ENCODE assay signal across 15 cellular contexts in genomic region chr5:174727794-174728662, GRCh38. TPM values are rescaled to one million over a fixed set of nuclear protein-coding genes. Genes with fewer than 3 reads are reported as not detected.
A peak's percentile ranks its signal among the peaks of the same experiment; 100 is the strongest.
DNase-seq lines count a peak whose midpoint lies in the region; TF ChIP-seq lines count a peak whose summit lies in the region.
"Had no signal": no experiment of that assay in that cellular context is flagged by ENCODE, and none has a peak within 500 bp of the region (broad histone marks: within the 10 kb centered on the region; RNA-seq: fewer than 3 reads in every experiment).

No MANE protein-coding gene starts in this region.

- no peak overlapping the region for H3K9ac ChIP-seq in SK-N-SH
- no peak overlapping the region for H3K9ac ChIP-seq in iPS-15b (ENCODE audit: low read depth, low read length)
- no peak overlapping the region for H3K9ac ChIP-seq in parathyroid adenoma
- H3K9ac ChIP-seq: BLaER1, KMS-11 had no signal

- H3K4me3 ChIP-seq in Caco-2 (ENCODE audit: low read depth, low read length): no peak overlapping the region
- H3K4me3 ChIP-seq in SK-N-SH (ENCODE audit: low read depth in 2 of 2, low read length in 1 of 2): no peak overlapping the region
- peak overlapping the region; percentile 19 for H3K4me3 ChIP-seq in iPS-15b (ENCODE audit: low read depth, low read length)
- peak overlapping the region; percentile 92 for H3K4me3 ChIP-seq in parathyroid adenoma (ENCODE audit: low read depth, low read length)
- H3K4me3 ChIP-seq in ovary: no peak overlapping the region
- H3K4me3 ChIP-seq: BLaER1 had no signal

- CTCF ChIA-PET in Caco-2 (lab: Charles Lee): interaction anchor here (1.3 kb wide), 1 partner anchor 308 kb away, joined by 4 read pairs; no protein-coding TSS in a partner anchor
- CTCF ChIA-PET in SK-N-SH (lab: Yijun Ruan, JAX): interaction anchor here (0.8 to 4.8 kb wide), 6 partner anchors 8 to 708 kb away, joined by 3 to 38 read pairs (median 4); no protein-coding TSS in a partner anchor

- no peak for TF ChIP-seq POLR2A in ovary (IDR thresholded peaks at IDR 0.05)

- H3K9me3 Mint-ChIP-seq in Caco-2 (ENCODE audit: unreplicated experiment): no peaks in the 10 kb centered on the region

- H3K4me1 ChIP-seq in Caco-2 (peaks cover 33% of the 10 kb centered on the region), SK-N-SH (ENCODE audit: control insufficient read depth in 1 of 2, insufficient read depth in 2 of 2, low read depth in 1 of 2, low read length in 1 of 2) (peaks cover 0 to 16% of the 10 kb centered on the region in 2 experiments; a peak in 2 of 4 replicates), iPS-15b (ENCODE audit: control insufficient read depth, insufficient read depth, low read length) (peaks cover 15% of the 10 kb centered on the region), parathyroid adenoma (peaks cover 8% of the 10 kb centered on the region), ovary (ENCODE audit: insufficient read depth) (peaks cover 3% of the 10 kb centered on the region)
- H3K4me1 ChIP-seq: BLaER1 had no signal

- no peak overlapping the region for H3K27ac Mint-ChIP-seq in Caco-2 (ENCODE audit: unreplicated experiment)
- H3K27ac Mint-ChIP-seq: CD8-positive, alpha-beta memory T cell had no signal

- no peak for TF ChIP-seq CTCF in Caco-2 (IDR thresholded peaks at IDR 0.05; ENCODE audit: insufficient read depth in 1 of 2, low read depth in 1 of 2, low read length in 1 of 2, severe bottlenecking in 1 of 2, unreplicated experiment in 1 of 2)
- no peak for TF ChIP-seq CTCF in SK-N-SH (IDR thresholded peaks at IDR 0.05)
- TF ChIP-seq CTCF in parathyroid adenoma (IDR thresholded peaks at IDR 0.05): no peak
- no peak for TF ChIP-seq CTCF in ovary (IDR thresholded peaks at IDR 0.05)

- no peaks in the 10 kb centered on the region for H4K20me1 ChIP-seq in SK-N-SH (ENCODE audit: insufficient read depth)
- H4K20me1 ChIP-seq: BLaER1 had no signal

- H3K27me3 ChIP-seq in Caco-2 (replicated peaks; ENCODE audit: control insufficient read depth, insufficient read depth, low read length): no peaks in the 10 kb centered on the region
- H3K27me3 ChIP-seq in SK-N-SH (ENCODE audit: insufficient read depth): peaks cover 3% of the 10 kb centered on the region; the same call in 1 of the 2 replicates
- H3K27me3 ChIP-seq in iPS-15b (ENCODE audit: control insufficient read depth, insufficient read depth, low read length): peaks cover 95% of the 10 kb centered on the region
- no peaks in the 10 kb centered on the region for H3K27me3 ChIP-seq in parathyroid adenoma (ENCODE audit: control insufficient read depth, insufficient read depth, low read length)
- no peaks in the 10 kb centered on the region for H3K27me3 ChIP-seq in ovary

- H3K9me2 ChIP-seq in SK-N-SH: no peaks in the 10 kb centered on the region

- no peaks in the 10 kb centered on the region for H3K27me3 Mint-ChIP-seq in Caco-2 (ENCODE audit: insufficient read depth, unreplicated experiment)

- no peaks in the 10 kb centered on the region for H3K9me3 ChIP-seq in Caco-2
- no peaks in the 10 kb centered on the region for H3K9me3 ChIP-seq in SK-N-SH
- no peaks in the 10 kb centered on the region for H3K9me3 ChIP-seq in iPS-15b (ENCODE audit: control insufficient read depth, insufficient read depth, low read length)
- no peaks in the 10 kb centered on the region for H3K9me3 ChIP-seq in parathyroid adenoma (ENCODE audit: control insufficient read depth, low read length)
- H3K9me3 ChIP-seq in ovary: no peaks in the 10 kb centered on the region

- H2AFZ ChIP-seq in SK-N-SH (ENCODE audit: low read depth) (no peak overlapping the region), parathyroid adenoma (no peak overlapping the region)

- DNase-seq in Caco-2 (no peak), SK-N-SH (no peak), activated gamma-delta T cell treated with Interleukin-2 at 50 U/mL for 16 hours (no peak), cortex of kidney (lab: John Stamatoyannopoulos, UW) (no peak), ovary (no peak)
- DNase-seq in stimulated activated CD4-positive, alpha-beta T cell treated with anti-CD3 and anti-CD28 coated beads, Interleukin-4, amount 100 ng/mL, for 24 hours: no peak
- DNase-seq: CD8-positive, alpha-beta memory T cell; DMS79 treated with DMSO at 0.1 percent for 48 hours; NCI-H1092 treated with DMSO at 0.1 percent for 48 hours; NCI-H2081 treated with DMSO at 0.1 percent for 48 hours; NCI-H510A had no signal

- intact Hi-C loops in Caco-2 (cut with micrococcal nuclease; ENCODE audit: unreplicated experiment) (loop anchor here (2.0 to 5.0 kb wide), 3 partner anchors 85 to 309 kb away; no protein-coding TSS in a partner anchor), ovary (cut with DNase I) (no loop called here)

- H3F3A ChIP-seq in SK-N-SH (replicated peaks; ENCODE audit: insufficient read depth): no peaks in the 10 kb centered on the region

- TF ChIP-seq EP300 in SK-N-SH (IDR thresholded peaks at IDR 0.05; ENCODE audit: borderline replicate concordance in 1 of 2, low read depth in 1 of 2, low read length in 1 of 2): no peak
- TF ChIP-seq EP300 in ovary (IDR thresholded peaks at IDR 0.05): no peak

- POLR2A ChIA-PET in Caco-2 (lab: Charles Lee): interaction anchor here (0.8 kb wide), 1 partner anchor 8 kb away, joined by 3 read pairs; no protein-coding TSS in a partner anchor
- POLR2A ChIA-PET in SK-N-SH (lab: Yijun Ruan, JAX): no interaction called here

- peaks cover 43% of the 10 kb centered on the region for H3K4me1 Mint-ChIP-seq in Caco-2 (ENCODE audit: low read depth, unreplicated experiment)

- TF ChIP-seq RAD21 in SK-N-SH (IDR thresholded peaks at IDR 0.05; ENCODE audit: low read length): no peak

- BruUV-seq in Caco-2 (replicated peaks; lab: Mats Ljungman, UMichigan): no TSS peak

- H3K79me2 ChIP-seq in SK-N-SH (ENCODE audit: insufficient read depth) (peaks cover 3% of the 10 kb centered on the region; the same call in 1 of the 2 replicates), parathyroid adenoma (peaks cover 43% of the 10 kb centered on the region)

- H3K36me3 Mint-ChIP-seq in Caco-2 (ENCODE audit: insufficient read depth, unreplicated experiment): peaks cover 92% of the 10 kb centered on the region
- H3K36me3 Mint-ChIP-seq: CD8-positive, alpha-beta memory T cell had no signal

- WGBS in SK-N-SH (ENCODE audit: low lambda C conversion rate): 68% methylated on average over 11 of the region's 11 CpGs
- 72 to 81% (median 79%) methylated on average over 11 of the region's 11 CpGs for WGBS in ovary, 3 donors

- H3K4me2 ChIP-seq in SK-N-SH (no peak overlapping the region), parathyroid adenoma (ENCODE audit: low read length) (peak overlapping the region; percentile 93)
- H3K4me2 ChIP-seq: BLaER1, KMS-11 had no signal

- peak overlapping the region; percentile 93 for H3K4me3 Mint-ChIP-seq in Caco-2 (ENCODE audit: unreplicated experiment)
- H3K4me3 Mint-ChIP-seq: CD8-positive, alpha-beta memory T cell had no signal

- H3K27ac ChIP-seq in SK-N-SH (ENCODE audit: low read depth in 2 of 2, low read length in 1 of 2) (no peak overlapping the region), parathyroid adenoma (peak overlapping the region; percentile 91), ovary (no peak overlapping the region)
- H3K27ac ChIP-seq: BLaER1, KMS-11 had no signal

- H3K36me3 ChIP-seq in Caco-2 (ENCODE audit: control insufficient read depth, insufficient read depth, low read length) (no peaks in the 10 kb centered on the region; the same call in 1 of the 2 replicates), SK-N-SH (replicated peaks in 1 of 2; ENCODE audit: control insufficient read depth in 1 of 2, insufficient read depth in 2 of 2, low read length in 1 of 2) (peaks cover 0 to 8% of the 10 kb centered on the region in 2 experiments), iPS-15b (ENCODE audit: control insufficient read depth, insufficient read depth, low read length) (no peaks in the 10 kb centered on the region), parathyroid adenoma (ENCODE audit: control insufficient read depth, insufficient read depth, low read length) (no peaks in the 10 kb centered on the region), ovary (no peaks in the 10 kb centered on the region)
- H3K36me3 ChIP-seq: BLaER1 had no signal

TF ChIP-seq in SK-N-SH, 30 proteins besides CTCF, POLR2A, EP300 and RAD21:
- TF ChIP-seq FOXM1 (IDR thresholded peaks at IDR 0.05; ENCODE audit: low read depth): no peak
- TF ChIP-seq EZH2phosphoT487 (IDR thresholded peaks at IDR 0.05; ENCODE audit: borderline replicate concordance, low read depth): no peak
- no peak for TF ChIP-seq NRF1 (IDR thresholded peaks at IDR 0.05; ENCODE audit: low read depth, low read length)
- TF ChIP-seq MXI1 (IDR thresholded peaks at IDR 0.05; ENCODE audit: low read depth, low read length): 0 out of 2 replicates have a peak, but pooled peaks have one; percentile 18
- no peak for TF ChIP-seq YY1 (IDR thresholded peaks at IDR 0.05; ENCODE audit: low read depth)
- peak; percentile 55 for TF ChIP-seq GATA2 (CRISPR knock-in tag; IDR thresholded peaks at IDR 0.05)

RNA-seq across cellular contexts. Expression of gene MSX2, which starts 3.6 kb away (rescaled TPM):
- total RNA-seq in Caco-2 (2022) (59.7 and 64.4 TPM in 2 replicates), ovary (under 1 TPM in 4 of 7 donors, not detected in 3; 0.24 to 0.80 (median 0.43) TPM)
- polyA plus RNA-seq in SK-N-SH (2012; rRNA removed) (5.1 and 5.8 TPM in 2 replicates), ovary (under 1 TPM; 0.41 to 0.83 TPM)
- 3.4 and 3.5 TPM in 2 replicates for polyA plus RNA-seq in SK-N-SH (2012; cell fraction: cytosol; rRNA removed)
- 5.6 and 7.0 TPM in 2 replicates for polyA plus RNA-seq in SK-N-SH (2012; cell fraction: nucleus; rRNA removed)
- total RNA-seq: CD8-positive, alpha-beta memory T cell had no signal
- polyA plus RNA-seq: CD8-positive, alpha-beta memory T cell had no signal

Comparison
In these comparisons a context has a peak if more than half of its experiments do, and no peak if none do; other contexts are left out.
1. H3K4me3 ChIP-seq: peak in iPS-15b (single experiment) and parathyroid adenoma (single experiment); none in Caco-2 (single experiment), SK-N-SH (0 of 2) and ovary (single experiment).
2. RNA of gene MSX2, which starts 3.6 kb away (total RNA-seq): 59.7 to 64.4 TPM in Caco-2; 0.24 to 0.80 TPM in ovary; every median in the first group is over 10 times any median in the second.